ENCODE assay signal across 1 cellular context in the genomic region with DNA sequence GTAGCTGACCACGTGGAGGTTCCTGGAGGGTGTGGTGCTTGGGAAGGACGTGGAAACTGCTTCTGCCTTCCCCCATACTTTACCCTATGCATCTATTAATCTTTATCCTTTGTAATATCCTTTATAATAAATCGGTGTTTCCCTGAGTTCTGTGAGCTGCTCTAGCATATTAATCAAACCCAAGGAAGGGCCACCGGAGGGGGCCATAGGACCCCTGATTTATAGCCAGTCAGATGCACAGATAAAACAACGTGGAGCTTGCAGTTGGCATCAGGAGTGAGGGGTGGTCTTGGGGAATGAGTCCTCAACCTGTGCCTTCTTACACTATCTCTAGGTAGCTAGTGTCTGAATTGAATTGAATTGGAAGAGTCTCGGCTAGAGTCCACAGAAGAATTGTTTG.
TF ChIP-seq lines count a peak whose summit lies in the region.

No MANE protein-coding gene starts in this region.

TF ChIP-seq in GM12878, 131 proteins besides CTCF, POLR2A, EP300 and RAD21:
- TF ChIP-seq MTA2 (IDR thresholded peaks at IDR 0.05; ENCODE audit: low read depth) (no peak), BACH1 (IDR thresholded peaks at IDR 0.05; ENCODE audit: borderline replicate concordance) (no peak), CBX5 (IDR thresholded peaks at IDR 0.05; ENCODE audit: low read depth) (no peak), ZNF217 (IDR thresholded peaks at IDR 0.05) (no peak)
- TF ChIP-seq, protein P1, sequence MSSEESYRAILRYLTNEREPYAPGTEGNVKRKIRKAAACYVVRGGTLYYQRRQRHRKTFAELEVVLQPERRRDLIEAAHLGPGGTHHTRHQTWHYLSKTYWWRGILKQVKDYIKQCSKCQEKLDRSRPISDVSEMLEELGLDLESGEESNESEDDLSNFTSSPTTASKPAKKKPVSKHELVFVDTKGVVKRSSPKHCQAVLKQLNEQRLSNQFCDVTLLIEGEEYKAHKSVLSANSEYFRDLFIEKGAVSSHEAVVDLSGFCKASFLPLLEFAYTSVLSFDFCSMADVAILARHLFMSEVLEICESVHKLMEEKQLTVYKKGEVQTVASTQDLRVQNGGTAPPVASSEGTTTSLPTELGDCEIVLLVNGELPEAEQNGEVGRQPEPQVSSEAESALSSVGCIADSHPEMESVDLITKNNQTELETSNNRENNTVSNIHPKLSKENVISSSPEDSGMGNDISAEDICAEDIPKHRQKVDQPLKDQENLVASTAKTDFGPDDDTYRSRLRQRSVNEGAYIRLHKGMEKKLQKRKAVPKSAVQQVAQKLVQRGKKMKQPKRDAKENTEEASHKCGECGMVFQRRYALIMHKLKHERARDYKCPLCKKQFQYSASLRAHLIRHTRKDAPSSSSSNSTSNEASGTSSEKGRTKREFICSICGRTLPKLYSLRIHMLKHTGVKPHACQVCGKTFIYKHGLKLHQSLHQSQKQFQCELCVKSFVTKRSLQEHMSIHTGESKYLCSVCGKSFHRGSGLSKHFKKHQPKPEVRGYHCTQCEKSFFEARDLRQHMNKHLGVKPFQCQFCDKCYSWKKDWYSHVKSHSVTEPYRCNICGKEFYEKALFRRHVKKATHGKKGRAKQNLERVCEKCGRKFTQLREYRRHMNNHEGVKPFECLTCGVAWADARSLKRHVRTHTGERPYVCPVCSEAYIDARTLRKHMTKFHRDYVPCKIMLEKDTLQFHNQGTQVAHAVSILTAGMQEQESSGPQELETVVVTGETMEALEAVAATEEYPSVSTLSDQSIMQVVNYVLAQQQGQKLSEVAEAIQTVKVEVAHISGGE (CRISPR knock-in tag; IDR thresholded peaks at IDR 0.05): no peak
- TF ChIP-seq, protein P2, sequence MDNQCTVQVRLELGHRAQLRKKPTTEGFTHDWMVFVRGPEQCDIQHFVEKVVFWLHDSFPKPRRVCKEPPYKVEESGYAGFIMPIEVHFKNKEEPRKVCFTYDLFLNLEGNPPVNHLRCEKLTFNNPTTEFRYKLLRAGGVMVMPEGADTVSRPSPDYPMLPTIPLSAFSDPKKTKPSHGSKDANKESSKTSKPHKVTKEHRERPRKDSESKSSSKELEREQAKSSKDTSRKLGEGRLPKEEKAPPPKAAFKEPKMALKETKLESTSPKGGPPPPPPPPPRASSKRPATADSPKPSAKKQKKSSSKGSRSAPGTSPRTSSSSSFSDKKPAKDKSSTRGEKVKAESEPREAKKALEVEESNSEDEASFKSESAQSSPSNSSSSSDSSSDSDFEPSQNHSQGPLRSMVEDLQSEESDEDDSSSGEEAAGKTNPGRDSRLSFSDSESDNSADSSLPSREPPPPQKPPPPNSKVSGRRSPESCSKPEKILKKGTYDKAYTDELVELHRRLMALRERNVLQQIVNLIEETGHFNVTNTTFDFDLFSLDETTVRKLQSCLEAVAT (IDR thresholded peaks at IDR 0.05): no peak
